Comparison of ENCODE assay signal across 21 cellular contexts in genomic region chr1:117070124-117070523, GRCh38. TPM values are rescaled to one million over a fixed set of nuclear protein-coding genes. Genes with fewer than 3 reads are reported as not detected.
A peak's percentile ranks its signal among the peaks of the same experiment; 100 is the strongest.
DNase-seq lines count a peak whose midpoint lies in the region; ATAC-seq and TF ChIP-seq lines count a peak whose summit lies in the region.
"Had no signal": no experiment of that assay in that cellular context is flagged by ENCODE, and none has a peak within 500 bp of the region (broad histone marks: within the 10 kb centered on the region; RNA-seq: fewer than 3 reads in every experiment).

No MANE protein-coding gene starts in this region.

- TF ChIP-seq CTCF in CD8-positive, alpha-beta T cell (IDR thresholded peaks at IDR 0.05), result no peak
- TF ChIP-seq CTCF in fibroblast of the aortic adventitia (IDR thresholded peaks at IDR 0.05; ENCODE audit: insufficient read depth, low read length), result no peak

- H3K9me3 Mint-ChIP-seq in CD8-positive, alpha-beta T cell, result no peaks in the 10 kb centered on the region
- no peaks in the 10 kb centered on the region for H3K9me3 Mint-ChIP-seq in activated T-helper 17 cell treated with anti-CD3 and anti-CD28 coated beads, Interleukin-2, amount 50 U/mL, for 72 hours
- no peaks in the 10 kb centered on the region for H3K9me3 Mint-ChIP-seq in activated T-helper 1 cell treated with anti-CD3 and anti-CD28 coated beads, Interleukin-12 subunit alpha, Interleukin-12 subunit beta, Interleukin-2, Interleukin-4 antibody, amounts not matched to agents 30 ng/mL and 10 ng/mL and 1 ng/mL, durations not matched to agents 14 hours and 24 hours and 36 hours
- H3K9me3 Mint-ChIP-seq: activated naive CD4-positive, alpha-beta T cell treated with anti-CD3 and anti-CD28 coated beads, Interleukin-2, amount 50 U/mL, for 24 hours; HFFc6; naive thymus-derived CD4-positive, alpha-beta T cell had no signal

- no peak for DNase-seq in CD8-positive, alpha-beta T cell
- peak; percentile 44 for DNase-seq in fibroblast of the aortic adventitia (ENCODE audit: low read depth)
- DNase-seq in activated T-helper 1 cell treated with anti-CD3 and anti-CD28 coated beads, Interleukin-12 subunit alpha, Interleukin-12 subunit beta, Interleukin-2, Interleukin-4 antibody, amounts not matched to agents 30 ng/mL and 10 ng/mL and 1 ng/mL, durations not matched to agents 14 hours and 24 hours and 36 hours (ENCODE audit: low spot score), result no peak
- DNase-seq in NOMO-1 treated with DMSO at 0.1 percent for 48 hours (lab: John Stamatoyannopoulos, UW; ENCODE audit: unreplicated experiment), result no peak
- DNase-seq in head of caudate nucleus, result no peak
- DNase-seq: dorsolateral prefrontal cortex; GDM1; heart left ventricle; HFFc6; lower lobe of right lung; naive thymus-derived CD4-positive, alpha-beta T cell; NCI-H82; Peyer's patch; stimulated activated CD4-positive, alpha-beta T cell treated with anti-CD3 and anti-CD28 coated beads, Interleukin-2, amount 100 ng/mL, for 24 hours had no signal

- peak; percentile 48 for ATAC-seq in CD8-positive, alpha-beta T cell
- peak; percentile 40 for ATAC-seq in GM18858 (IDR thresholded peaks at IDR 0.05; ENCODE audit: unreplicated experiment)
- ATAC-seq in activated T-helper 17 cell treated with anti-CD3 and anti-CD28 coated beads, Interleukin-2, amount 50 U/mL, for 72 hours (replicated peaks), result peak; percentile 95
- ATAC-seq: heart left ventricle; lower lobe of right lung; naive thymus-derived CD4-positive, alpha-beta T cell; SK-N-SH treated with all-trans-retinoic acid at 6 μM for 48 hours had no signal

- no peaks in the 10 kb centered on the region for H3K9me3 ChIP-seq in CD8-positive, alpha-beta T cell (ENCODE audit: low read length)
- H3K9me3 ChIP-seq: breast epithelium, heart left ventricle, lower lobe of right lung, Peyer's patch, vagina had no signal

- POLR2A ChIA-PET in CD8-positive, alpha-beta T cell (lab: Charles Lee), result no interaction called here

- no peak overlapping the region for H3K27ac ChIP-seq in CD8-positive, alpha-beta T cell (ENCODE audit: low read depth, low read length)
- H3K27ac ChIP-seq: breast epithelium, heart left ventricle, lower lobe of right lung, parathyroid adenoma, Peyer's patch, vagina had no signal

- H3K4me3 Mint-ChIP-seq in CD8-positive, alpha-beta T cell, result no peak overlapping the region
- H3K4me3 Mint-ChIP-seq in activated T-helper 17 cell treated with anti-CD3 and anti-CD28 coated beads, Interleukin-2, amount 50 U/mL, for 72 hours, result peak overlapping the region; percentile 9
- no peak overlapping the region for H3K4me3 Mint-ChIP-seq in activated T-helper 1 cell treated with anti-CD3 and anti-CD28 coated beads, Interleukin-12 subunit alpha, Interleukin-12 subunit beta, Interleukin-2, Interleukin-4 antibody, amounts not matched to agents 30 ng/mL and 10 ng/mL and 1 ng/mL, durations not matched to agents 14 hours and 24 hours and 36 hours
- H3K4me3 Mint-ChIP-seq: activated naive CD4-positive, alpha-beta T cell treated with anti-CD3 and anti-CD28 coated beads, Interleukin-2, amount 50 U/mL, for 24 hours; HFFc6; naive thymus-derived CD4-positive, alpha-beta T cell had no signal

- intact Hi-C loops in CD8-positive, alpha-beta T cell (cut with DNase I, micrococcal nuclease), result no loop called here
- intact Hi-C loops in activated T-helper 1 cell treated with anti-CD3 and anti-CD28 coated beads, Interleukin-12 subunit alpha, Interleukin-12 subunit beta, Interleukin-2, Interleukin-4 antibody, amounts not matched to agents 30 ng/mL and 10 ng/mL and 1 ng/mL, durations not matched to agents 14 hours and 24 hours and 36 hours (cut with micrococcal nuclease), result no loop called here
- intact Hi-C loops in head of caudate nucleus (cut with DNase I), result no loop called here

- no peak overlapping the region for H3K27ac Mint-ChIP-seq in CD8-positive, alpha-beta T cell
- peak overlapping the region; percentile 21 for H3K27ac Mint-ChIP-seq in activated T-helper 17 cell treated with anti-CD3 and anti-CD28 coated beads, Interleukin-2, amount 50 U/mL, for 72 hours
- H3K27ac Mint-ChIP-seq in activated T-helper 1 cell treated with anti-CD3 and anti-CD28 coated beads, Interleukin-12 subunit alpha, Interleukin-12 subunit beta, Interleukin-2, Interleukin-4 antibody, amounts not matched to agents 30 ng/mL and 10 ng/mL and 1 ng/mL, durations not matched to agents 14 hours and 24 hours and 36 hours, result no peak overlapping the region
- H3K27ac Mint-ChIP-seq: activated naive CD4-positive, alpha-beta T cell treated with anti-CD3 and anti-CD28 coated beads, Interleukin-2, amount 50 U/mL, for 24 hours; HFFc6 had no signal

- no peaks in the 10 kb centered on the region for H3K4me1 ChIP-seq in CD8-positive, alpha-beta T cell (ENCODE audit: insufficient read depth, low read length)
- H3K4me1 ChIP-seq: breast epithelium, heart left ventricle, lower lobe of right lung, parathyroid adenoma, Peyer's patch, vagina had no signal

- peaks cover 11% of the 10 kb centered on the region for H3K4me1 Mint-ChIP-seq in CD8-positive, alpha-beta T cell (ENCODE audit: low read depth)
- H3K4me1 Mint-ChIP-seq in activated T-helper 17 cell treated with anti-CD3 and anti-CD28 coated beads, Interleukin-2, amount 50 U/mL, for 72 hours, result peaks cover 25% of the 10 kb centered on the region
- H3K4me1 Mint-ChIP-seq in activated T-helper 1 cell treated with anti-CD3 and anti-CD28 coated beads, Interleukin-12 subunit alpha, Interleukin-12 subunit beta, Interleukin-2, Interleukin-4 antibody, amounts not matched to agents 30 ng/mL and 10 ng/mL and 1 ng/mL, durations not matched to agents 14 hours and 24 hours and 36 hours (ENCODE audit: low read depth), result peaks cover 43% of the 10 kb centered on the region

- no peaks in the 10 kb centered on the region for H3K27me3 Mint-ChIP-seq in CD8-positive, alpha-beta T cell (ENCODE audit: low read depth)
- H3K27me3 Mint-ChIP-seq in activated T-helper 17 cell treated with anti-CD3 and anti-CD28 coated beads, Interleukin-2, amount 50 U/mL, for 72 hours, result no peaks in the 10 kb centered on the region
- peaks cover 2% of the 10 kb centered on the region for H3K27me3 Mint-ChIP-seq in activated T-helper 1 cell treated with anti-CD3 and anti-CD28 coated beads, Interleukin-12 subunit alpha, Interleukin-12 subunit beta, Interleukin-2, Interleukin-4 antibody, amounts not matched to agents 30 ng/mL and 10 ng/mL and 1 ng/mL, durations not matched to agents 14 hours and 24 hours and 36 hours (ENCODE audit: insufficient read depth)
- H3K27me3 Mint-ChIP-seq: activated naive CD4-positive, alpha-beta T cell treated with anti-CD3 and anti-CD28 coated beads, Interleukin-2, amount 50 U/mL, for 24 hours; naive thymus-derived CD4-positive, alpha-beta T cell had no signal

- peaks cover 56% of the 10 kb centered on the region for H3K36me3 Mint-ChIP-seq in CD8-positive, alpha-beta T cell
- peaks cover 99% of the 10 kb centered on the region for H3K36me3 Mint-ChIP-seq in activated T-helper 17 cell treated with anti-CD3 and anti-CD28 coated beads, Interleukin-2, amount 50 U/mL, for 72 hours (ENCODE audit: low read depth)
- H3K36me3 Mint-ChIP-seq in activated T-helper 1 cell treated with anti-CD3 and anti-CD28 coated beads, Interleukin-12 subunit alpha, Interleukin-12 subunit beta, Interleukin-2, Interleukin-4 antibody, amounts not matched to agents 30 ng/mL and 10 ng/mL and 1 ng/mL, durations not matched to agents 14 hours and 24 hours and 36 hours (ENCODE audit: low read depth), result peaks cover 46% of the 10 kb centered on the region

- CTCF ChIA-PET in CD8-positive, alpha-beta T cell (lab: Charles Lee), result interaction anchor here (0.6 to 5.7 kb wide), 4 partner anchors 8 to 449 kb away, joined by 3 to 54 read pairs (median 5); partner anchors contain the start of gene TTF2

- no peak overlapping the region for H3K4me3 ChIP-seq in CD8-positive, alpha-beta T cell (ENCODE audit: low read depth, low read length)
- H3K4me3 ChIP-seq in fibroblast of the aortic adventitia (ENCODE audit: low read depth, low read length), result no peak overlapping the region
- H3K4me3 ChIP-seq: breast epithelium, dorsolateral prefrontal cortex, heart left ventricle, lower lobe of right lung, Peyer's patch, vagina had no signal

- no peaks in the 10 kb centered on the region for H3K27me3 ChIP-seq in CD8-positive, alpha-beta T cell (ENCODE audit: insufficient read depth, low read length)
- H3K27me3 ChIP-seq: breast epithelium, dorsolateral prefrontal cortex, heart left ventricle, Peyer's patch, vagina had no signal

- peaks cover under 1% of the 10 kb centered on the region for H3K36me3 ChIP-seq in CD8-positive, alpha-beta T cell (ENCODE audit: insufficient read depth, low read length)
- H3K36me3 ChIP-seq: breast epithelium, vagina had no signal

RNA-seq across cellular contexts. Expression of gene TTF2, which starts 10.0 kb away (rescaled TPM):
- total RNA-seq in CD8-positive, alpha-beta T cell, result 10 to 100 TPM; 31.5 to 33.2 TPM
- total RNA-seq in activated T-helper 17 cell treated with anti-CD3 and anti-CD28 coated beads, Interleukin-2, amount 50 U/mL, for 72 hours, result 10 to 100 TPM; 71.4 to 98.0 TPM
- 9.4 and 11.0 TPM in 2 replicates for total RNA-seq in fibroblast of the aortic adventitia (ENCODE audit: low replicate concordance)
- 103 and 114 TPM in 2 replicates for total RNA-seq in activated T-helper 1 cell treated with anti-CD3 and anti-CD28 coated beads, Interleukin-12 subunit alpha, Interleukin-12 subunit beta, Interleukin-2, Interleukin-4 antibody, amounts not matched to agents 30 ng/mL and 10 ng/mL and 1 ng/mL, durations not matched to agents 14 hours and 24 hours and 36 hours

RNA-seq across cellular contexts. Expression of gene TRIM45, which starts 51.4 kb away (rescaled TPM):
- under 1 TPM in 1 of 2 experiments, not detected in 1; 0.08 TPM for total RNA-seq in CD8-positive, alpha-beta T cell
- total RNA-seq in activated T-helper 17 cell treated with anti-CD3 and anti-CD28 coated beads, Interleukin-2, amount 50 U/mL, for 72 hours, result 1 to 10 TPM in 1 of 2 donors, under 1 TPM in 1; 0.78 to 2.0 TPM
- total RNA-seq in fibroblast of the aortic adventitia (ENCODE audit: low replicate concordance), result 3.3 and 8.1 TPM in 2 replicates
- 1.1 and 1.3 TPM in 2 replicates for total RNA-seq in activated T-helper 1 cell treated with anti-CD3 and anti-CD28 coated beads, Interleukin-12 subunit alpha, Interleukin-12 subunit beta, Interleukin-2, Interleukin-4 antibody, amounts not matched to agents 30 ng/mL and 10 ng/mL and 1 ng/mL, durations not matched to agents 14 hours and 24 hours and 36 hours

Comparison
In these comparisons a context has a peak if more than half of its experiments do, and no peak if none do; other contexts are left out.
1. ATAC-seq: peak in every context shown above with its lines; median percentile 95 in activated T-helper 17 cell treated with anti-CD3 and anti-CD28 coated beads, Interleukin-2, amount 50 U/mL, for 72 hours; 48 in CD8-positive, alpha-beta T cell; 40 in GM18858.